ENCODE assay signal across 8 cellular contexts in the genomic region with DNA sequence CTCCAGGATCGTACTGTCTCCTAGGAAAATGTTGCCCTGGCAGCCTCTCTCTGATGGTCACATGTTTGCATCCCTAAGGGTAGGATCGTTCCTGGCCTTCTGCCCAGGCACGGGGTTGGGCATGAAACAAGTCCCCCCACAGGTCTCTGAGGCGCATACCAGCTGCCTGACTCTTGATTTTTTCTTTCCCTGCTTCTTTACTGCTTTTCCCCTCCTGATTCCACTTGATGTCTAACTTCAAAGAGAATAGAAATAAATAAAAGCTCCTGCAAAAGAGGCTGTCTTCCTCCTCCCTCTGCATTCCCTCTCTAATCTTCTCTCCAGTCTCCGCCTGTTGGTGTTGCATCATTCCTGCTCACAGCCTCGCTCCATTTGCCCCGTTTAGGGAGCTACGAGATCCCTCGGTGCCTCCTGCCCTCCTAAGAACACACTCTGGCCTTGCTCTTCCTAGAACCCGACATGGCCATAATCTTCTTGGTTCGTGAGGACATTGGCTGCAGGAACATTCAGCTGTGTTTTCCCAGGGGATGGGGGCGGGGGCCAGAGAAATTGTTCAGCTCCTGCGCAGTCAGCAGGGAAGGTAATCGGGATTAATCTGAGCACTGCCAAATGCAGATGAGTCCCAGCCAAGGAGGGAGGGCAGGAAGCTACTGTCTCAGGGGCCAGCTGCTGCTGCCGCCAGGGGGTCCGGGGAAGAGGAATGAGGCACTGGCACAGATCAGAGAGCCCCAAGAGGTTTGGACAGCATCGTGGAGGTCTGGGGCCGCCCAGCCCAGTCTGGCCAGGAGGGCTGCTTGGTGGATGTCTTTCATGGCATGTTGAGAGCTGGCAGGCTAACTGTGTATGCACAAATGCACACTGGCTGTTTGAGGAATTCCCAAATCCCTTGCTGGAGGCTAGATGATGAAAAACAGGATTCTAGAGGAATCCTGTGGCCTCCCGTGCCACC. TPM values are rescaled to one million over a fixed set of nuclear protein-coding genes. Genes with fewer than 3 reads are reported as not detected.
DNase-seq lines count a peak whose midpoint lies in the region; ATAC-seq and TF ChIP-seq lines count a peak whose summit lies in the region.

No MANE protein-coding gene starts in this region.

- H3K9me3 ChIP-seq in esophagus (ENCODE audit: control insufficient read depth in 2 of 2, insufficient read depth in 1 of 2, low read depth in 1 of 2, low read length in 1 of 2), result no peaks in the 10 kb centered on the region
- no peaks in the 10 kb centered on the region for H3K9me3 ChIP-seq in mucosa of descending colon

- peak overlapping the region in 1 of 2 donors; percentile 16 for H3K4me3 ChIP-seq in esophagus (ENCODE audit: low read depth in 1 of 2, low read length in 2 of 2)
- H3K4me3 ChIP-seq in mucosa of descending colon, result no peak overlapping the region

- H3K4me1 ChIP-seq in esophagus (ENCODE audit: control insufficient read depth in 2 of 2, insufficient read depth in 2 of 2, low read length in 1 of 2), result peaks cover 4 to 26% of the 10 kb centered on the region in 2 donors
- H3K4me1 ChIP-seq in mucosa of descending colon (ENCODE audit: low read depth), result peaks cover 10% of the 10 kb centered on the region

- peak overlapping the region; percentile 88 to 90 for H3K27ac ChIP-seq in esophagus (ENCODE audit: low read depth in 2 of 2, low read length in 1 of 2)

- no peaks in the 10 kb centered on the region for H3K27me3 ChIP-seq in esophagus (ENCODE audit: control insufficient read depth in 1 of 2, insufficient read depth in 2 of 2, low read length in 2 of 2)

- no peak for TF ChIP-seq CTCF in mucosa of descending colon (IDR thresholded peaks at IDR 0.05)

- 20 to 21% methylated on average over 19 of the region's 19 CpGs for WGBS in esophagus, 2 donors

- H3K36me3 ChIP-seq in esophagus (ENCODE audit: control insufficient read depth in 2 of 2, insufficient read depth in 2 of 2, low read length in 1 of 2) (no peaks in the 10 kb centered on the region), mucosa of descending colon (ENCODE audit: low read depth) (no peaks in the 10 kb centered on the region)

- DNase-seq in GM04504 (ENCODE audit: low read depth), result peak; percentile 44
- DNase-seq in NCI-H82 (lab: John Stamatoyannopoulos, UW), result peak; percentile 98
- peak in 1 of 3 donors; percentile 32 for DNase-seq in mucosa of descending colon
- DNase-seq in OCI-M1 (lab: John Stamatoyannopoulos, UW), result no peak

- intact Hi-C loops in mucosa of descending colon (cut with DNase I, micrococcal nuclease), result no loop called here

- ATAC-seq in mucosa of descending colon, result peak; percentile 13
- ATAC-seq in GM19351 (IDR thresholded peaks at IDR 0.05; ENCODE audit: unreplicated experiment), result no peak
- ATAC-seq in HG02938 (IDR thresholded peaks at IDR 0.05; ENCODE audit: unreplicated experiment), result no peak
- ATAC-seq in GM18867 (IDR thresholded peaks at IDR 0.05; ENCODE audit: unreplicated experiment), result no peak

RNA-seq across cellular contexts. Expression of a gene that starts 26.1 kb away (rescaled TPM):
- under 1 TPM; 0.02 TPM for polyA plus RNA-seq in esophagus
- under 1 TPM in 2 of 3 donors, not detected in 1; 0.09 to 0.22 TPM for total RNA-seq in mucosa of descending colon
